In the genomic region with DNA sequence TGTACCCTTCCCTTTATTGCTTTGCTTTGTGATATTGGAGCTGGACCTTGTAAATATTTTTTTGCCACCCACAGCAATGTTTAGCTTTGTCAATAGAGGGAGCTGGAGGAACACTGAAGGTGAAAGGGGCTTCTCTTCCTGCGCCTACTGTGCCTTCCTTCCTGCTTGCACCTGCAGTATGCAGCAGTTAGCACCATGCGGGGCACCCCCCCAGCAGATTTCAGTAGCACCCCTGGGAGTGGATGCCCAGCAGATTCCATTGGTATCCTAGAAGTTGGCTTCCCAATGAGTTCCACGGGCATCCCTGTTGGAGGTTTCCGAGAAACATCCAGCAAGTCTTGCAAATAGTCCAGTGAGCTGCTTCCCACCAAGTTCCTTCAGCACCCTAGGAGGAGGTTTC, we compare ENCODE assay signal across 8 cellular contexts. TPM values are rescaled to one million over a fixed set of nuclear protein-coding genes. Genes with fewer than 3 reads are reported as not detected.
A peak's percentile ranks its signal among the peaks of the same experiment; 100 is the strongest.
DNase-seq lines count a peak whose midpoint lies in the region; ATAC-seq, FAIRE-seq and TF ChIP-seq lines count a peak whose summit lies in the region.

No MANE protein-coding gene starts in this region.

- intact Hi-C loops in mammary epithelial cell (cut with micrococcal nuclease) (loop anchor here (1.0 kb wide), 6 partner anchors 22 to 66 kb away; no protein-coding TSS in a partner anchor), lower lobe of right lung (cut with DNase I) (no loop called here), uterus (cut with DNase I; ENCODE audit: low total_unique reads) (no loop called here)

- TF ChIP-seq CTCF in D721Med (IDR thresholded peaks at IDR 0.05; ENCODE audit: insufficient read depth, missing control alignments): peak; percentile 64
- peak; percentile 87 to 90 for TF ChIP-seq CTCF in mammary epithelial cell (conservative IDR thresholded peaks at IDR 0.05 in 1 of 2, IDR thresholded peaks at IDR 0.05 in 1 of 2; ENCODE audit: extremely low read depth in 1 of 2, insufficient read depth in 1 of 2, low read depth in 1 of 2, low read length in 2 of 2)
- peak; percentile 69 for TF ChIP-seq CTCF in lower lobe of right lung (IDR thresholded peaks at IDR 0.05)
- TF ChIP-seq CTCF in uterus (IDR thresholded peaks at IDR 0.05): peak; percentile 41 to 65 (median 46)

- FAIRE-seq in D721Med (lab: Jason Lieb, UNC): no peak

- peaks cover 24% of the 10 kb centered on the region for H3K4me1 Mint-ChIP-seq in T-helper 2 cell treated with Interferon-gamma antibody and Interleukin-4, amounts not matched to agents 5 μg/mL and 100 μg/mL, for 36 hours (ENCODE audit: low read depth)

- H2AFZ ChIP-seq in mammary epithelial cell (ENCODE audit: low read depth, low read length): no peak overlapping the region

- no peaks in the 10 kb centered on the region for H3K79me2 ChIP-seq in mammary epithelial cell (ENCODE audit: insufficient read depth, low read length)

- peak; percentile 78 to 83 for ATAC-seq in lower lobe of right lung
- no peak for ATAC-seq in GM21367 (IDR thresholded peaks at IDR 0.05; ENCODE audit: unreplicated experiment)

- H3K27ac ChIP-seq in mammary epithelial cell (ENCODE audit: insufficient read depth, low read depth, low read length): no peak overlapping the region
- no peak overlapping the region for H3K27ac ChIP-seq in lower lobe of right lung
- no peak overlapping the region for H3K27ac ChIP-seq in uterus

- H3K9me3 ChIP-seq in mammary epithelial cell (replicated peaks; ENCODE audit: insufficient read depth, low read length) (no peaks in the 10 kb centered on the region), lower lobe of right lung (no peaks in the 10 kb centered on the region), uterus (no peaks in the 10 kb centered on the region)

- TF ChIP-seq POLR2A in uterus (IDR thresholded peaks at IDR 0.05): no peak

- H3K9ac ChIP-seq in mammary epithelial cell (ENCODE audit: insufficient read depth, low read length): no peak overlapping the region

- H3K27me3 Mint-ChIP-seq in T-helper 2 cell treated with Interferon-gamma antibody and Interleukin-4, amounts not matched to agents 5 μg/mL and 100 μg/mL, for 36 hours (ENCODE audit: low read depth): peaks cover 15% of the 10 kb centered on the region

- in situ Hi-C loops in mammary epithelial cell (cut with MboI; ENCODE audit: low sequenced_read_pairs in 2 of 2): no loop called here

- DNase-seq in D721Med (ENCODE audit: insufficient read length, low spot score) (no peak), mammary epithelial cell (peak; percentile 52), lower lobe of right lung (no peak), uterus (no peak), anterior cingulate cortex (lab: John Stamatoyannopoulos, UW) (no peak)
- DNase-seq in Jurkat, Clone E6-1 (ENCODE audit: low read depth, low spot score): peak; percentile 66
- DNase-seq in T-helper 2 cell treated with Interferon-gamma antibody and Interleukin-4, amounts not matched to agents 5 μg/mL and 100 μg/mL, for 36 hours (ENCODE audit: low spot score): peak; percentile 45

- 72% methylated on average over 4 of the region's 4 CpGs for WGBS in mammary epithelial cell (ENCODE audit: low coverage, missing lambda C conversion rate)

- H4K20me1 ChIP-seq in mammary epithelial cell (ENCODE audit: insufficient read depth, low read length): no peaks in the 10 kb centered on the region

- H3K36me3 Mint-ChIP-seq in T-helper 2 cell treated with Interferon-gamma antibody and Interleukin-4, amounts not matched to agents 5 μg/mL and 100 μg/mL, for 36 hours (ENCODE audit: low read depth): no peaks in the 10 kb centered on the region

- no TSS peak for BruUV-seq in mammary epithelial cell (replicated peaks; lab: Mats Ljungman, UMichigan)

- H3K27me3 ChIP-seq in mammary epithelial cell (ENCODE audit: insufficient read depth, low read length) (no peaks in the 10 kb centered on the region), lower lobe of right lung (ENCODE audit: low read depth) (no peaks in the 10 kb centered on the region), uterus (no peaks in the 10 kb centered on the region)

- H3K36me3 ChIP-seq in mammary epithelial cell (ENCODE audit: insufficient read depth, low read length): no peaks in the 10 kb centered on the region
- H3K36me3 ChIP-seq in lower lobe of right lung: no peaks in the 10 kb centered on the region
- H3K36me3 ChIP-seq in uterus: no peaks in the 10 kb centered on the region

- H3K9me3 Mint-ChIP-seq in T-helper 2 cell treated with Interferon-gamma antibody and Interleukin-4, amounts not matched to agents 5 μg/mL and 100 μg/mL, for 36 hours: no peaks in the 10 kb centered on the region

- H3K4me2 ChIP-seq in mammary epithelial cell (ENCODE audit: insufficient read depth, low read depth, low read length): no peak overlapping the region

- no peak overlapping the region for H3K27ac Mint-ChIP-seq in T-helper 2 cell treated with Interferon-gamma antibody and Interleukin-4, amounts not matched to agents 5 μg/mL and 100 μg/mL, for 36 hours

- CTCF ChIA-PET in mammary epithelial cell (lab: Charles Lee; ENCODE audit: low non-redundant PET): interaction anchor here (0.6 to 1.8 kb wide), 11 partner anchors 9 to 67 kb away, joined by 3 to 26 read pairs (median 5); no protein-coding TSS in a partner anchor

- dilution Hi-C loops in mammary epithelial cell (cut with HindIII; ENCODE audit: low sequenced_read_pairs): no loop called here

- H3K4me1 ChIP-seq in mammary epithelial cell (ENCODE audit: insufficient read depth, low read length) (peaks cover 65% of the 10 kb centered on the region), lower lobe of right lung (peaks cover 55% of the 10 kb centered on the region), uterus (peaks cover 0 to 3% of the 10 kb centered on the region in 2 donors)

- no peak overlapping the region for H3K4me3 ChIP-seq in Jurkat, Clone E6-1 (ENCODE audit: low read length)
- no peak overlapping the region for H3K4me3 ChIP-seq in mammary epithelial cell (replicated peaks in 1 of 3; ENCODE audit: insufficient read depth in 1 of 3, low read depth in 2 of 3, low read length in 3 of 3)
- no peak overlapping the region for H3K4me3 ChIP-seq in lower lobe of right lung
- no peak overlapping the region for H3K4me3 ChIP-seq in uterus

- H3K4me3 Mint-ChIP-seq in T-helper 2 cell treated with Interferon-gamma antibody and Interleukin-4, amounts not matched to agents 5 μg/mL and 100 μg/mL, for 36 hours: no peak overlapping the region

RNA-seq across cellular contexts. Expression of gene S100A10, which starts 25.6 kb away (rescaled TPM):
- polyA plus RNA-seq in Jurkat, Clone E6-1 (2012; ENCODE audit: insufficient read depth, insufficient read length): 141 TPM
- total RNA-seq in mammary epithelial cell: 1,000 to 10,000 TPM in 1 of 2 donors, 100 to 1,000 TPM in 1; 213 to 2,371 TPM
- 1,008 TPM for polyA plus RNA-seq in mammary epithelial cell
- polyA minus RNA-seq in mammary epithelial cell: 997 TPM
- total RNA-seq in lower lobe of right lung: 602 TPM
- total RNA-seq in uterus: 100 to 1,000 TPM in 1 of 4 donors, 10 to 100 TPM in 3; 21.8 to 189 (median 34.6) TPM

RNA-seq across cellular contexts. Expression of gene THEM4, which starts 58.7 kb away (rescaled TPM):
- not detected for polyA plus RNA-seq in Jurkat, Clone E6-1 (2012; ENCODE audit: insufficient read depth, insufficient read length)
- total RNA-seq in mammary epithelial cell (10 to 100 TPM; 15.3 to 18.8 TPM), lower lobe of right lung (15.0 TPM), uterus (10 to 100 TPM; 11.5 to 56.4 (median 18.3) TPM)
- polyA plus RNA-seq in mammary epithelial cell: 16.2 TPM
- 10.7 TPM for polyA minus RNA-seq in mammary epithelial cell

Comparison
In these comparisons a context has a peak if more than half of its experiments do, and no peak if none do; other contexts are left out.
1. DNase-seq: peak in Jurkat, Clone E6-1 (single experiment), T-helper 2 cell treated with Interferon-gamma antibody and Interleukin-4, amounts not matched to agents 5 μg/mL and 100 μg/mL, for 36 hours (single experiment) and mammary epithelial cell (single experiment); none in D721Med (single experiment), lower lobe of right lung (single experiment), uterus (0 of 2) and anterior cingulate cortex (0 of 58).
2. Peak in every context shown above with its lines, with median percentiles within 50 percentile points of each other: CTCF ChIP-seq.